In the genomic region with DNA sequence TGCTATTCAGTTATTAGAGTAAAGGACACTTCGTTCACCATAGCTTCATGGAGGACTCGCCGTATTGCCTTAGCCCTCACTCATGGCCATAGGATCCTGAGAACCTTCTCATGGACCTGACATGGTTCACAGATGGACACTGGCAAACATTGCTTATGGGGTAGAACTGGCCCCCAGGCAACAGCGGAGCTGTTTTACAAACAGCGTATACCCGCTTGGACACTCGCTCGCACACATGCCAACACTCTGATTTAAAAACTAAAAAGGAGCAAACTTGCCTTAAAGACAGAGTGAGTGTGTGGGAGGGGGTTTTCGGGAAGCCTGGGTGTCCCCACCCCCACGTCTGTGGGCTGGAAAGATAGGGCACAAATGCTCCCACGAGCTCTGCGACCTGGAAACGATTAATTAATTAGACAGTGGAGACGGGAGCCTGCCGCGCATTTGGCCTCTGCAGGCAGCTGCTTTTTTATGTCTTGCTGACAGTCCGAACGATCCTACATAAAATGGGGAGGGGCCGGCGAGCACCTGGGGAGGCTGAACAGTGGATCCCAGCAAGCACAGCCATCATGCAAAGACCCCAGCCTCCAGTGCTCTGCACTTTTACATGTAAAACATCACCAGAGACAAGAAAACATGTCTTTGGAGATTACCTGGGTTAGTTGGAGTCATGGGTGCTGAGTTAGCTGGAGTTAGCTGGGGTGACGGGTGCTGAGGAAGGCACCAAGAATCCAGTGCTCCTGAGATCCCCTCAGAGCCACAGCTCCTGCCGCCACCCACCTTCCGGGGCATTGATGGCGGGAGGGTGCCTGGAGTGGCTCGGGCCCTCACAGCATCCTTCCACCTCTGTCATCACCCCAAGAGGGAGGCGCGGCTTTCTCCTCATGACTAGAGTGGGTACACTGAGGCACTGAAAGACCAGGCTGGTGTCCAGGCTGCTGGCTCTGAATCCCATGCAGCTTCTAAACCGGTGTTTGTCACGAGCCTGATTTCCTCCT, we compare ENCODE assay signal across 7 cellular contexts.
A peak's percentile ranks its signal among the peaks of the same experiment; 100 is the strongest.
DNase-seq lines count a peak whose midpoint lies in the region; FAIRE-seq and TF ChIP-seq lines count a peak whose summit lies in the region.
"Not testable (repeated sequence)": the region's sequence is repeated elsewhere in the genome, so short reads cannot be mapped to it uniquely, and the experiment has no call there.

No MANE protein-coding gene starts in this region.

- not testable (repeated sequence) for H2BK120ac ChIP-seq in neuronal stem cell (ENCODE audit: low read depth, low read length)

- WGBS in SK-N-SH (ENCODE audit: low lambda C conversion rate) = 63% methylated on average over 22 of the region's 29 CpGs
- WGBS in lower leg skin, 2 donors = 60 to 67% methylated on average over 26 of the region's 29 CpGs
- no CpG with 5 or more reads among the region's 29 CpGs for WGBS in neuronal stem cell (ENCODE audit: extremely low coverage in 2 of 2, insufficient read length in 2 of 2, insufficient replicate concordance in 1 of 2), 2 donors

- H2BK15ac ChIP-seq in neuronal stem cell (ENCODE audit: low read length) = not testable (repeated sequence)

- H3K14ac ChIP-seq in neuronal stem cell (ENCODE audit: low read length) = not testable (repeated sequence)

- H4K8ac ChIP-seq in neuronal stem cell (ENCODE audit: low read depth, low read length) = not testable (repeated sequence)

- peak overlapping the region; percentile 50 to 94 (median 90) for H3K27ac Mint-ChIP-seq in CD14-positive monocyte

- not testable (repeated sequence) for BruUV-seq in endothelial cell of umbilical vein (replicated peaks; lab: Mats Ljungman, UMichigan)

- H3K36me3 Mint-ChIP-seq in CD14-positive monocyte = peaks cover 27 to 29% of the 10 kb centered on the region in 2 donors

- peak in 1 of 2 experiments; percentile 63; a peak in 2 of 4 replicates for TF ChIP-seq EP300 in SK-N-SH (IDR thresholded peaks at IDR 0.05; ENCODE audit: borderline replicate concordance in 1 of 2, low read depth in 1 of 2, low read length in 1 of 2)

- not testable (repeated sequence) for H4K20me1 ChIP-seq in SK-N-SH (ENCODE audit: insufficient read depth); endothelial cell of umbilical vein (replicated peaks; ENCODE audit: control insufficient read depth, extremely low read depth, insufficient read depth, low read length)

- not testable (repeated sequence) for H3K4me2 ChIP-seq in SK-N-SH; endothelial cell of umbilical vein (ENCODE audit: insufficient read depth, low read length); neuronal stem cell (ENCODE audit: insufficient read depth, low read length, poor library complexity, severe bottlenecking)

- not testable (repeated sequence) for TF ChIP-seq CTCF in CD14-positive monocyte (IDR thresholded peaks at IDR 0.05); SK-N-SH (IDR thresholded peaks at IDR 0.05); endothelial cell of umbilical vein (IDR thresholded peaks at IDR 0.05; ENCODE audit: extremely low read depth in 1 of 2, insufficient read depth in 1 of 2, low read depth in 1 of 2, low read length in 2 of 2); left ventricle myocardium inferior (IDR thresholded peaks at IDR 0.05; ENCODE audit: borderline replicate concordance); lower leg skin (IDR thresholded peaks at IDR 0.05)

- not testable (repeated sequence) for H2AK5ac ChIP-seq in neuronal stem cell (ENCODE audit: low read depth, low read length)

- not testable (repeated sequence) for H3K79me1 ChIP-seq in neuronal stem cell (ENCODE audit: low read depth, low read length)

- H3K4me3 ChIP-seq in SK-N-SH (ENCODE audit: low read depth in 2 of 2, low read length in 1 of 2); endothelial cell of umbilical vein (replicated peaks in 1 of 3; ENCODE audit: insufficient read depth in 1 of 3, low read depth in 1 of 3, low read length in 3 of 3); left ventricle myocardium inferior; lower leg skin (ENCODE audit: low read depth, poor library complexity, severe bottlenecking); neuronal stem cell (ENCODE audit: low read length in 2 of 2): not testable (repeated sequence)
- peak overlapping the region in 3 of 5 donors; percentile 40 to 55 (median 41) for H3K4me3 ChIP-seq in subcutaneous abdominal adipose tissue (ENCODE audit: low read depth in 1 of 5, low read length in 5 of 5)

- not testable (repeated sequence) for H3K9me1 ChIP-seq in endothelial cell of umbilical vein (replicated peaks; ENCODE audit: control insufficient read depth, extremely low read depth, insufficient read depth, low read length)

- intact Hi-C loops in CD14-positive monocyte (cut with micrococcal nuclease) = loop anchor here in 1 of 2 donors (2.0 kb wide), 1 partner anchor 18 kb away; no protein-coding TSS in a partner anchor
- intact Hi-C loops in endothelial cell of umbilical vein (cut with micrococcal nuclease); left ventricle myocardium inferior (cut with micrococcal nuclease); lower leg skin (cut with DNase I; ENCODE audit: low total_unique reads): not testable (repeated sequence)

- dilution Hi-C loops in endothelial cell of umbilical vein (cut with MboI; ENCODE audit: extremely low pct_ligation_motif_present, low sequenced_read_pairs) = not testable (repeated sequence)

- H3K9me3 Mint-ChIP-seq in CD14-positive monocyte = not testable (repeated sequence)

- TF ChIP-seq RAD21 in SK-N-SH (IDR thresholded peaks at IDR 0.05; ENCODE audit: low read length) = 0 out of 2 replicates have a peak, but pooled peaks have one; percentile 11

- not testable (repeated sequence) for H4K91ac ChIP-seq in neuronal stem cell (ENCODE audit: low read depth, low read length, poor library complexity)

- POLR2A ChIA-PET in SK-N-SH (lab: Yijun Ruan, JAX); endothelial cell of umbilical vein (lab: Charles Lee): not testable (repeated sequence)

- H3K4me1 ChIP-seq in SK-N-SH (ENCODE audit: control insufficient read depth in 1 of 2, insufficient read depth in 2 of 2, low read depth in 1 of 2, low read length in 1 of 2) (peaks cover 0 to 26% of the 10 kb centered on the region in 2 experiments; a peak in 1 of 4 replicates), left ventricle myocardium inferior (peaks cover 23% of the 10 kb centered on the region), subcutaneous abdominal adipose tissue (ENCODE audit: control insufficient read depth in 5 of 5, insufficient read depth in 5 of 5, low read length in 5 of 5) (peaks cover 7 to 20% (median 14%) of the 10 kb centered on the region in 5 donors)
- not testable (repeated sequence) for H3K4me1 ChIP-seq in endothelial cell of umbilical vein (ENCODE audit: control insufficient read depth, extremely low read depth, insufficient read depth, low read length); neuronal stem cell (ENCODE audit: control insufficient read depth in 2 of 2, insufficient read depth in 1 of 2, low read depth in 1 of 2, low read length in 2 of 2)

- not testable (repeated sequence) for DNase-seq in CD14-positive monocyte (ENCODE audit: low spot score); endothelial cell of umbilical vein (ENCODE audit: low read depth, low spot score); left ventricle myocardium inferior; neuronal stem cell (ENCODE audit: low spot score)
- DNase-seq in SK-N-SH (peak; percentile 72), lower leg skin (ENCODE audit: low spot score in 2 of 2) (peak; percentile 13 to 69)

- H3K4me3 Mint-ChIP-seq in CD14-positive monocyte = peak overlapping the region in 1 of 2 donors; percentile 69

- H2AFZ ChIP-seq in SK-N-SH (ENCODE audit: low read depth); endothelial cell of umbilical vein (ENCODE audit: low read depth, low read length): not testable (repeated sequence)
- peak overlapping the region; percentile 40 for H2AFZ ChIP-seq in neuronal stem cell (ENCODE audit: low read length)

- not testable (repeated sequence) for H2BK5ac ChIP-seq in neuronal stem cell (ENCODE audit: low read length)

- H3K27me3 Mint-ChIP-seq in CD14-positive monocyte (ENCODE audit: low read depth in 3 of 3) = not testable (repeated sequence)

- not testable (repeated sequence) for H3K27me3 ChIP-seq in SK-N-SH (ENCODE audit: insufficient read depth); endothelial cell of umbilical vein (ENCODE audit: control insufficient read depth in 2 of 2, insufficient read depth in 2 of 2, low read length in 2 of 2); left ventricle myocardium inferior (ENCODE audit: low read depth); neuronal stem cell (ENCODE audit: control insufficient read depth in 3 of 3, insufficient read depth in 3 of 3, low read depth in 1 of 3, low read length in 3 of 3); subcutaneous abdominal adipose tissue (ENCODE audit: control insufficient read depth in 5 of 5, insufficient read depth in 4 of 5, low read length in 5 of 5)

- not testable (repeated sequence) for TF ChIP-seq POLR2A in endothelial cell of umbilical vein (IDR thresholded peaks at IDR 0.05; ENCODE audit: low read depth, low read length); lower leg skin (IDR thresholded peaks at IDR 0.05)

- peak; percentile 44 for FAIRE-seq in endothelial cell of umbilical vein (lab: Jason Lieb, UNC)

- not testable (repeated sequence) for H3K9me3 ChIP-seq in SK-N-SH; endothelial cell of umbilical vein (replicated peaks; ENCODE audit: control insufficient read depth, insufficient read depth, low read length); left ventricle myocardium inferior (replicated peaks); neuronal stem cell (replicated peaks in 1 of 2; ENCODE audit: control insufficient read depth in 2 of 2, insufficient read depth in 1 of 2, low read depth in 1 of 2, low read length in 2 of 2); subcutaneous abdominal adipose tissue (ENCODE audit: control insufficient read depth in 5 of 5, low read length in 5 of 5)

- H3K27ac ChIP-seq in SK-N-SH (ENCODE audit: low read depth in 2 of 2, low read length in 1 of 2) = peak overlapping the region in 1 of 2 experiments; percentile 87; a peak in 2 of 4 replicates
- H3K27ac ChIP-seq in endothelial cell of umbilical vein (ENCODE audit: insufficient read depth, low read depth, low read length); neuronal stem cell (replicated peaks; ENCODE audit: low read length): not testable (repeated sequence)
- peak overlapping the region; percentile 73 for H3K27ac ChIP-seq in left ventricle myocardium inferior (replicated peaks)
- H3K27ac ChIP-seq in subcutaneous abdominal adipose tissue (ENCODE audit: low read depth, low read length) = peak overlapping the region; percentile 84

- H3K36me3 ChIP-seq in SK-N-SH (replicated peaks in 1 of 2; ENCODE audit: control insufficient read depth in 1 of 2, insufficient read depth in 2 of 2, low read length in 1 of 2); endothelial cell of umbilical vein (ENCODE audit: control insufficient read depth in 2 of 2, extremely low read depth in 1 of 2, insufficient read depth in 2 of 2, low read length in 2 of 2); neuronal stem cell (replicated peaks in 1 of 2; ENCODE audit: control insufficient read depth in 2 of 2, insufficient read depth in 2 of 2, low read length in 2 of 2): not testable (repeated sequence)
- peaks cover 11% of the 10 kb centered on the region for H3K36me3 ChIP-seq in left ventricle myocardium inferior
- peaks cover 0 to 18% (median 6%) of the 10 kb centered on the region in 5 donors for H3K36me3 ChIP-seq in subcutaneous abdominal adipose tissue (ENCODE audit: control insufficient read depth in 5 of 5, insufficient read depth in 5 of 5, low read length in 5 of 5)

- H3K79me2 ChIP-seq in SK-N-SH (ENCODE audit: insufficient read depth); endothelial cell of umbilical vein (ENCODE audit: control insufficient read depth, insufficient read depth, low read length): not testable (repeated sequence)

- H3K23ac ChIP-seq in neuronal stem cell (ENCODE audit: low read depth, low read length, poor library complexity) = not testable (repeated sequence)

- not testable (repeated sequence) for H3F3A ChIP-seq in SK-N-SH (replicated peaks; ENCODE audit: insufficient read depth)

- H3K9me2 ChIP-seq in SK-N-SH = not testable (repeated sequence)

- H2BK12ac ChIP-seq in neuronal stem cell (ENCODE audit: low read length) = not testable (repeated sequence)

- H3K18ac ChIP-seq in neuronal stem cell (ENCODE audit: low read length) = not testable (repeated sequence)

- not testable (repeated sequence) for H3K9ac ChIP-seq in SK-N-SH; endothelial cell of umbilical vein (replicated peaks; ENCODE audit: extremely low read depth, insufficient read depth, low read length); neuronal stem cell (ENCODE audit: low read depth, low read length, poor library complexity)
- H3K9ac ChIP-seq in subcutaneous abdominal adipose tissue (ENCODE audit: low read length in 5 of 5) = peak overlapping the region in 2 of 5 donors; percentile 43 to 55

- H3K4me1 Mint-ChIP-seq in CD14-positive monocyte = peaks cover 24% of the 10 kb centered on the region

- not testable (repeated sequence) for H3K4ac ChIP-seq in neuronal stem cell (ENCODE audit: low read length)

- CTCF ChIA-PET in SK-N-SH (lab: Yijun Ruan, JAX); endothelial cell of umbilical vein (lab: Charles Lee): not testable (repeated sequence)
